8 cellular contexts compared by ENCODE assay signal in the genomic region with DNA sequence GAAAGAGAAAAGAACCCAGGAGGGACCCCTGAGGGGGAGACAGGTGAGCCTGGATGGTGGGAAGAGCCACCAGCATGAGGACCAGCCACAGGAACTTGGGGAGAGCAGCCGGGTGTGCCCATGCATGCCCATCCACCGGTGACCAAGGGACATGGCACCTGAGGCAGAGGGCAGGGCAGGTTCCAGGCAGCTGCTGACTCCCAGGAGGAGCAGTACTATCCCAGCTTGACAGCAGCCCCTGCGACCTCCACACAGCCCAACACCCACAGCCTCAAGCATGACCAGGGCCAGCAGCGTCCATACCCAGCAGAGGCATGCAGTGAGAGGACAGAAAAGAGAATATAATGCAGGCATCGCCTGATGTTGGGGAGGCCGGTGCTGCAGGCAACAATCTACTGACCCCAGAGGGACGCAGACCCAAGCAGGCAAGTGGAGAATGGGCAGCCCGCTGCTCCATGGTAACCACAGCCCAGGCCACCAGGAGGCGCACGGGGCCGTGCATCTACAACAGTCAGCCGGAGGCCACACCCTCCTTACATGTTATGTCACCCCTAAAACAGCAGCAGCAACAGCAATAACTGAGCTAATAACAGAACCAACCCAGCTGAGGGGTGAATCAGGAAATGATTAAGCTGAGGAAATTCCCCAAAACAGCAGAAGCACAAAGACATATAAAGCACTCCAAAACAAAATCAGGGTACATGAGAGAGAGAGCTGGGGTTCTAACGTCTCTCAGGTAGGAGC. TPM values are rescaled to one million over a fixed set of nuclear protein-coding genes. Genes with fewer than 3 reads are reported as not detected.
A peak's percentile ranks its signal among the peaks of the same experiment; 100 is the strongest.
DNase-seq lines count a peak whose midpoint lies in the region; ATAC-seq and TF ChIP-seq lines count a peak whose summit lies in the region.

No MANE protein-coding gene starts in this region.

- no peak overlapping the region for H3K27ac ChIP-seq in endodermal cell (ENCODE audit: low read depth, low read length)

- H3K9ac ChIP-seq in endodermal cell (ENCODE audit: extremely low read depth, low read length, poor library complexity, severe bottlenecking) = no peak overlapping the region

- no peaks in the 10 kb centered on the region for H3K9me3 ChIP-seq in endodermal cell (ENCODE audit: control insufficient read depth, low read length)
- no peaks in the 10 kb centered on the region for H3K9me3 ChIP-seq in mucosa of descending colon

- H3K4me3 Mint-ChIP-seq in endodermal cell = no peak overlapping the region

- no peak overlapping the region for H3K27ac Mint-ChIP-seq in endodermal cell

- H3K36me3 ChIP-seq in endodermal cell (ENCODE audit: control insufficient read depth, insufficient read depth, low read length) = no peaks in the 10 kb centered on the region
- H3K36me3 ChIP-seq in mucosa of descending colon (ENCODE audit: low read depth) = no peaks in the 10 kb centered on the region

- H3K36me3 Mint-ChIP-seq in endodermal cell (ENCODE audit: low read depth) = peaks cover 7% of the 10 kb centered on the region

- intact Hi-C loops in mucosa of descending colon (cut with DNase I, micrococcal nuclease) = no loop called here

- ATAC-seq in HG02884 (IDR thresholded peaks at IDR 0.05; ENCODE audit: unreplicated experiment) (peak; percentile 91), mucosa of descending colon (peak; percentile 97)

- WGBS in endodermal cell (ENCODE audit: insufficient coverage in 1 of 2, insufficient read length in 1 of 2), 2 experiments = 41 to 44% methylated on average over 6 to 13 of the region's 13 CpGs

- H3K9me3 Mint-ChIP-seq in endodermal cell = peaks cover 8% of the 10 kb centered on the region

- H3K4me1 Mint-ChIP-seq in endodermal cell = no peaks in the 10 kb centered on the region

- H3K4me1 ChIP-seq in endodermal cell (ENCODE audit: control insufficient read depth, insufficient read depth, low read length) = no peaks in the 10 kb centered on the region
- no peaks in the 10 kb centered on the region for H3K4me1 ChIP-seq in mucosa of descending colon (ENCODE audit: low read depth)

- H3K27me3 Mint-ChIP-seq in endodermal cell (ENCODE audit: insufficient read depth) = peaks cover 18% of the 10 kb centered on the region

- TF ChIP-seq CTCF in endodermal cell (conservative IDR thresholded peaks at IDR 0.05) = peak; percentile 94
- TF ChIP-seq CTCF in mucosa of descending colon (IDR thresholded peaks at IDR 0.05) = peak; percentile 75

- peaks cover 2% of the 10 kb centered on the region for H3K27me3 ChIP-seq in endodermal cell (ENCODE audit: control insufficient read depth, insufficient read depth, low read length, poor library complexity, severe bottlenecking)

- peak; percentile 77 for DNase-seq in NCI-H82 (lab: John Stamatoyannopoulos, UW)
- DNase-seq in NCI-H82 treated with DMSO at 0.1 percent for 48 hours (lab: John Stamatoyannopoulos, UW; ENCODE audit: unreplicated experiment) = no peak
- peak; percentile 77 for DNase-seq in NOMO-1 (lab: John Stamatoyannopoulos, UW; ENCODE audit: unreplicated experiment in 2 of 2)
- peak; percentile 70 to 72 for DNase-seq in activated CD8-positive, alpha-beta memory T cell treated with anti-CD3 and anti-CD28 coated beads for 4 hours (ENCODE audit: low read depth in 2 of 2)
- peak; percentile 94 for DNase-seq in endodermal cell
- peak; percentile 85 to 94 (median 88) for DNase-seq in mucosa of descending colon
- DNase-seq in stimulated activated CD8-positive, alpha-beta memory T cell treated with anti-CD3 and anti-CD28 coated beads, Interleukin-4, amount 100 ng/mL, for 4 hours (ENCODE audit: low read depth in 2 of 2, low spot score in 1 of 2) = peak; percentile 65 to 69

- H3K4me3 ChIP-seq in endodermal cell (ENCODE audit: low read length) (no peak overlapping the region), mucosa of descending colon (no peak overlapping the region)

RNA-seq across cellular contexts. Expression of gene ANKMY1, which starts 44.1 kb away (rescaled TPM):
- 10 to 100 TPM in 1 of 2 donors, 1 to 10 TPM in 1; 7.4 to 13.3 TPM for total RNA-seq in endodermal cell
- polyA plus RNA-seq in endodermal cell (2013, experiment 1 of 2) = 6.2 TPM
- polyA plus RNA-seq in endodermal cell (2013, experiment 2 of 2) = 4.8 TPM
- 10 to 100 TPM; 23.0 to 32.7 (median 23.5) TPM for total RNA-seq in mucosa of descending colon

RNA-seq across cellular contexts. Expression of gene DUSP28, which starts 46.4 kb away (rescaled TPM):
- 1 to 10 TPM; 1.4 to 2.8 TPM for total RNA-seq in endodermal cell
- polyA plus RNA-seq in endodermal cell (2013, experiment 1 of 2) = 8.9 TPM
- polyA plus RNA-seq in endodermal cell (2013, experiment 2 of 2) = 6.1 TPM
- 1 to 10 TPM; 3.5 to 5.3 (median 4.3) TPM for total RNA-seq in mucosa of descending colon

RNA-seq across cellular contexts. Expression of gene RNPEPL1, which starts 54.6 kb away (rescaled TPM):
- 10 to 100 TPM; 38.4 to 52.4 TPM for total RNA-seq in endodermal cell
- 18.2 TPM for polyA plus RNA-seq in endodermal cell (2013, experiment 1 of 2)
- 18.1 TPM for polyA plus RNA-seq in endodermal cell (2013, experiment 2 of 2)
- 100 to 1,000 TPM in 1 of 3 donors, 10 to 100 TPM in 2; 76.4 to 119 (median 76.9) TPM for total RNA-seq in mucosa of descending colon
